In the genomic region with DNA sequence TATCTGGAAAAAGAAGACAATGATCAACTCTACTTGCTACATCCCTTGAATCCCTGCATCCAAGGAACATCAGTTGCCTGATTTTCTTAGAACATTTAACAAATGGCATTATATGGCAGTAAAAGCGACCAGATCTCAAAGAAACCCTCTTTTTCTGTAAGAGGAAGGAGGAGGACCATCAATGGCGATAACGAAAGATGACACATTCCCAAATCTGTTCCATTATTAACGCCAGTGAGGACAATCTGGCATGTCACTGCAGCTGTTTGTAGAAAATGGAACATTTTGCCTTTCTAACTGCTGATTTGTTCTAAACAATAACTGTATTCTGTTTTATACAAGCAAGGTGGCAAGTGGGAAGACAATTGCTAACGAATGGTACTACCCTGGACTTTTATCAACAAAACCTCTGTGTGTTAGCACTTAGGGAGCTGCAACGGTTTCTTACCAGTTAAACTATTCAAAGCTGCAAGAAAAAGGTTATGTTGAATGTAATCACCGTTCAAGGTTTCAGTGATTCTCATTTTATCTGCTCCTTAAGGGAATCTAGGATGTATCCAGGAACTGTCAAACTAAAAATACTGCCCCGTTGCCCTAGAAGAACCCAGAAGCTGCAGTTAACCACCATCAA, we compare ENCODE assay signal across 15 cellular contexts.
DNase-seq lines count a peak whose midpoint lies in the region; ATAC-seq and TF ChIP-seq lines count a peak whose summit lies in the region.
"Had no signal": no experiment of that assay in that cellular context is flagged by ENCODE, and none has a peak within 500 bp of the region (broad histone marks: within the 10 kb centered on the region; RNA-seq: fewer than 3 reads in every experiment).

No MANE protein-coding gene starts in this region.

- H3K9me3 ChIP-seq in CD4-positive, alpha-beta memory T cell (ENCODE audit: control insufficient read depth in 1 of 2, low read length in 2 of 2) = no peaks in the 10 kb centered on the region
- H3K9me3 ChIP-seq: HAP-1 had no signal

- TF ChIP-seq CTCF in activated B cell treated with CpG ODN at 0.5 μM for 24 hours (IDR thresholded peaks at IDR 0.05) = no peak

- ATAC-seq in GM21360 (IDR thresholded peaks at IDR 0.05; ENCODE audit: unreplicated experiment) (peak; percentile 3), activated B cell treated with CpG ODN at 0.5 μM for 24 hours (ENCODE audit: low read depth) (no peak), GM18517 (IDR thresholded peaks at IDR 0.05; ENCODE audit: unreplicated experiment) (no peak)
- ATAC-seq in naive thymus-derived CD8-positive, alpha-beta T cell = peak; percentile 3 to 14

- no peak for DNase-seq in CD4-positive, alpha-beta memory T cell
- DNase-seq in activated B cell treated with CpG ODN at 0.5 μM for 24 hours (no peak), NCI-H2081 treated with DMSO at 0.1 percent for 48 hours (lab: John Stamatoyannopoulos, UW) (no peak), glomerular visceral epithelial cell (ENCODE audit: extremely low spot score) (no peak)
- DNase-seq in naive thymus-derived CD8-positive, alpha-beta T cell = no peak
- DNase-seq in central memory CD4-positive, alpha-beta T cell = no peak
- DNase-seq: DMS153; stimulated activated CD4-positive, alpha-beta T cell treated with anti-CD3 and anti-CD28 coated beads, Interleukin-12 subunit alpha, Interleukin-12 subunit beta, amount 100 ng/mL, for 4 hours; T-helper 1 cell had no signal

- CTCF ChIA-PET in CD4-positive, alpha-beta memory T cell (lab: Charles Lee; ENCODE audit: partially characterized antibody) = no interaction called here
- CTCF ChIA-PET in activated B cell treated with CpG ODN at 0.5 μM for 24 hours (lab: Charles Lee) = interaction anchor here (0.7 kb wide), 1 partner anchor 165 kb away, joined by 4 read pairs; no protein-coding TSS in a partner anchor

- H3K4me1 Mint-ChIP-seq in CD4-positive, alpha-beta memory T cell = peaks cover 0 to 13% (median 12%) of the 10 kb centered on the region in 4 donors
- peaks cover 41% of the 10 kb centered on the region for H3K4me1 Mint-ChIP-seq in activated B cell treated with CpG ODN at 0.5 μM for 24 hours
- H3K4me1 Mint-ChIP-seq in naive thymus-derived CD8-positive, alpha-beta T cell = peaks cover 16 to 45% (median 41%) of the 10 kb centered on the region in 4 donors

- H3K9me3 Mint-ChIP-seq in CD4-positive, alpha-beta memory T cell = no peaks in the 10 kb centered on the region
- H3K9me3 Mint-ChIP-seq in activated B cell treated with CpG ODN at 0.5 μM for 24 hours = no peaks in the 10 kb centered on the region
- H3K9me3 Mint-ChIP-seq in naive thymus-derived CD8-positive, alpha-beta T cell = no peaks in the 10 kb centered on the region
- H3K9me3 Mint-ChIP-seq: WTC11 had no signal

- H3K27ac ChIP-seq in CD4-positive, alpha-beta memory T cell (ENCODE audit: low read depth, low read length) = no peak overlapping the region
- H3K27ac ChIP-seq: RWPE1 had no signal

- no peaks in the 10 kb centered on the region for H3K27me3 Mint-ChIP-seq in CD4-positive, alpha-beta memory T cell
- no peaks in the 10 kb centered on the region for H3K27me3 Mint-ChIP-seq in activated B cell treated with CpG ODN at 0.5 μM for 24 hours
- H3K27me3 Mint-ChIP-seq in naive thymus-derived CD8-positive, alpha-beta T cell = no peaks in the 10 kb centered on the region
- H3K27me3 Mint-ChIP-seq: progenitor cell of endocrine pancreas had no signal

- no peak overlapping the region for H3K4me3 ChIP-seq in CD4-positive, alpha-beta memory T cell (ENCODE audit: low read length in 2 of 2)
- H3K4me3 ChIP-seq: HAP-1 had no signal

- no peaks in the 10 kb centered on the region for H3K27me3 ChIP-seq in CD4-positive, alpha-beta memory T cell (ENCODE audit: insufficient read depth, low read length)

- H3K27ac Mint-ChIP-seq in CD4-positive, alpha-beta memory T cell = peak overlapping the region in 4 of 7 donors; percentile 25 to 76 (median 68)
- peak overlapping the region; percentile 73 for H3K27ac Mint-ChIP-seq in activated B cell treated with CpG ODN at 0.5 μM for 24 hours
- peak overlapping the region in 9 of 10 donors; percentile 76 to 94 (median 84) for H3K27ac Mint-ChIP-seq in naive thymus-derived CD8-positive, alpha-beta T cell
- H3K27ac Mint-ChIP-seq: progenitor cell of endocrine pancreas, WTC11 had no signal

- POLR2A ChIA-PET in CD4-positive, alpha-beta memory T cell (lab: Charles Lee; ENCODE audit: partially characterized antibody) = no interaction called here
- POLR2A ChIA-PET in activated B cell treated with CpG ODN at 0.5 μM for 24 hours (lab: Charles Lee) = interaction anchor here (0.6 to 2.3 kb wide), 4 partner anchors 12 to 812 kb away, joined by 3 to 8 read pairs (median 6); no protein-coding TSS in a partner anchor
- POLR2A ChIA-PET in naive thymus-derived CD8-positive, alpha-beta T cell (lab: Charles Lee) = interaction anchor here (0.7 kb wide), 1 partner anchor 783 kb away, joined by 4 read pairs; no protein-coding TSS in a partner anchor

- peaks cover 58 to 71% of the 10 kb centered on the region in 2 donors for H3K36me3 Mint-ChIP-seq in CD4-positive, alpha-beta memory T cell
- peaks cover 28% of the 10 kb centered on the region for H3K36me3 Mint-ChIP-seq in activated B cell treated with CpG ODN at 0.5 μM for 24 hours (ENCODE audit: low read depth)
- H3K36me3 Mint-ChIP-seq in naive thymus-derived CD8-positive, alpha-beta T cell = peaks cover 5 to 58% (median 15%) of the 10 kb centered on the region in 3 donors

- intact Hi-C loops in CD4-positive, alpha-beta memory T cell (cut with micrococcal nuclease) = no loop called here
- intact Hi-C loops in activated B cell treated with CpG ODN at 0.5 μM for 24 hours (cut with micrococcal nuclease) = loop anchor here (2.0 to 5.0 kb wide), 2 partner anchors 25 to 90 kb away; no protein-coding TSS in a partner anchor

- no peaks in the 10 kb centered on the region for H3K4me1 ChIP-seq in CD4-positive, alpha-beta memory T cell (ENCODE audit: insufficient read depth, low read length)

- H3K36me3 ChIP-seq in CD4-positive, alpha-beta memory T cell (ENCODE audit: insufficient read depth, low read length) = peaks cover 15% of the 10 kb centered on the region

- no peak overlapping the region for H3K4me3 Mint-ChIP-seq in CD4-positive, alpha-beta memory T cell
- H3K4me3 Mint-ChIP-seq in activated B cell treated with CpG ODN at 0.5 μM for 24 hours = peak overlapping the region; percentile 72
- H3K4me3 Mint-ChIP-seq in naive thymus-derived CD8-positive, alpha-beta T cell = peak overlapping the region; percentile 53 to 89 (median 68)
- H3K4me3 Mint-ChIP-seq: WTC11 had no signal

Comparison
In these comparisons a context has a peak if more than half of its experiments do, and no peak if none do; other contexts are left out.
1. H3K4me3 Mint-ChIP-seq: peak in activated B cell treated with CpG ODN at 0.5 μM for 24 hours (single experiment) and naive thymus-derived CD8-positive, alpha-beta T cell (10 of 10); none in CD4-positive, alpha-beta memory T cell (0 of 8).
2. ATAC-seq: peak in GM21360 (single experiment) and naive thymus-derived CD8-positive, alpha-beta T cell (2 of 2); none in activated B cell treated with CpG ODN at 0.5 μM for 24 hours (single experiment) and GM18517 (single experiment).
3. Peak in every context shown above with its lines, with median percentiles within 50 percentile points of each other: H3K27ac Mint-ChIP-seq.